ENCODE assay signal across 9 cellular contexts in the genomic region with DNA sequence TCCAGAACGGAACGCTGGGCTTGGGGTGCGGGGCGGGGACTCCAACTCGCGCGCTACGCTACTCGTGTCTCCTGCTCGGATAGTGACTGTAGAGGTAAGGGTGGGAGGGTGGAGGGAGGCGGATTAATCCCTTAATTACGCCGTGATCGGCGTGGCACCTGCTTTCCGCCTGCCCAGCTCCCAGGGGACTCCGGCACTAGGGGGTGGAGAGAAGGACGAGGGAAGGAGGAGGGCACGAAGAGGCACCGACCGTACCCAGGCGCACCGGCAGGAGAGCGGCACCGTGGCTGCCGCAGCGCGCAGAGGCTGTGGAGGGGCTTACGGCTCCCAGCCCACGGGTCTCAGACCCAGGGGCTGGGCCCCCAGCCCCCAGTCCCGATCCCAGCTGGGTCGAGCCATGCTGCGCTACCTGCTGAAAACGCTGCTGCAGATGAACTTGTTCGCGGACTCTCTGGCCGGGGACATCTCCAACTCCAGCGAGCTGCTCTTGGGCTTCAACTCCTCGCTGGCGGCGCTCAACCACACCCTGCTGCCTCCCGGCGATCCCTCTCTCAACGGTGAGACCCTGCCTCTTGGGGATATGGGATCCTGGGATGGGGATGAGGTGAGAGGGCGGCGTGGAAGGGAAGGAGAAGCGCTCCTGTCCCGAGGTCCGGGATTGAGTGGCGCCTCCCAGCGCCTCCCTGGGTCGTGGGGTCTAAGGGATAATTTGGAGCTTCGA. TPM values are rescaled to one million over a fixed set of nuclear protein-coding genes. Genes with fewer than 3 reads are reported as not detected.
DNase-seq lines count a peak whose midpoint lies in the region; ATAC-seq and TF ChIP-seq lines count a peak whose summit lies in the region.
"Had no signal": no experiment of that assay in that cellular context is flagged by ENCODE, and none has a peak within 500 bp of the region (broad histone marks: within the 10 kb centered on the region; RNA-seq: fewer than 3 reads in every experiment).

A gene with protein sequence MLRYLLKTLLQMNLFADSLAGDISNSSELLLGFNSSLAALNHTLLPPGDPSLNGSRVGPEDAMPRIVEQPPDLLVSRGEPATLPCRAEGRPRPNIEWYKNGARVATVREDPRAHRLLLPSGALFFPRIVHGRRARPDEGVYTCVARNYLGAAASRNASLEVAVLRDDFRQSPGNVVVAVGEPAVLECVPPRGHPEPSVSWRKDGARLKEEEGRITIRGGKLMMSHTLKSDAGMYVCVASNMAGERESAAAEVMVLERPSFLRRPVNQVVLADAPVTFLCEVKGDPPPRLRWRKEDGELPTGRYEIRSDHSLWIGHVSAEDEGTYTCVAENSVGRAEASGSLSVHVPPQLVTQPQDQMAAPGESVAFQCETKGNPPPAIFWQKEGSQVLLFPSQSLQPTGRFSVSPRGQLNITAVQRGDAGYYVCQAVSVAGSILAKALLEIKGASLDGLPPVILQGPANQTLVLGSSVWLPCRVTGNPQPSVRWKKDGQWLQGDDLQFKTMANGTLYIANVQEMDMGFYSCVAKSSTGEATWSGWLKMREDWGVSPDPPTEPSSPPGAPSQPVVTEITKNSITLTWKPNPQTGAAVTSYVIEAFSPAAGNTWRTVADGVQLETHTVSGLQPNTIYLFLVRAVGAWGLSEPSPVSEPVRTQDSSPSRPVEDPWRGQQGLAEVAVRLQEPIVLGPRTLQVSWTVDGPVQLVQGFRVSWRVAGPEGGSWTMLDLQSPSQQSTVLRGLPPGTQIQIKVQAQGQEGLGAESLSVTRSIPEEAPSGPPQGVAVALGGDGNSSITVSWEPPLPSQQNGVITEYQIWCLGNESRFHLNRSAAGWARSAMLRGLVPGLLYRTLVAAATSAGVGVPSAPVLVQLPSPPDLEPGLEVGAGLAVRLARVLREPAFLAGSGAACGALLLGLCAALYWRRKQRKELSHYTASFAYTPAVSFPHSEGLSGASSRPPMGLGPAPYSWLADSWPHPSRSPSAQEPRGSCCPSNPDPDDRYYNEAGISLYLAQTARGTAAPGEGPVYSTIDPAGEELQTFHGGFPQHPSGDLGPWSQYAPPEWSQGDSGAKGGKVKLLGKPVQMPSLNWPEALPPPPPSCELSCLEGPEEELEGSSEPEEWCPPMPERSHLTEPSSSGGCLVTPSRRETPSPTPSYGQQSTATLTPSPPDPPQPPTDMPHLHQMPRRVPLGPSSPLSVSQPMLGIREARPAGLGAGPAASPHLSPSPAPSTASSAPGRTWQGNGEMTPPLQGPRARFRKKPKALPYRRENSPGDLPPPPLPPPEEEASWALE (N-terminal part only) (plus strand): TSS at position 252 of the 721 bp plus-strand sequence. CDS start 146 bp downstream, at position 398.

- peak; percentile 10 for ATAC-seq in GM23338
- ATAC-seq in psoas muscle: peak in 2 of 4 donors; percentile 12 to 32

- H3K36me3 Mint-ChIP-seq in GM23338 (ENCODE audit: low read depth): no peaks in the 10 kb centered on the region; the same call in 2 of the 3 replicates

- H3K9me2 ChIP-seq in GM23338 (ENCODE audit: insufficient read depth): no peaks in the 10 kb centered on the region

- no peak for TF ChIP-seq POLR2A in uterus (IDR thresholded peaks at IDR 0.05)

- H2AFZ ChIP-seq in GM23338: peak within 1 kb of the TSS; percentile 78

- H3K4me1 Mint-ChIP-seq in GM23338: peaks cover 39% of the 10 kb centered on the region

- DNase-seq in GM23338 (ENCODE audit: low spot score) (peak; percentile 50), NT2/D1 (ENCODE audit: low read depth, low spot score) (no peak), fibroblast of mammary gland (ENCODE audit: low read depth) (no peak), psoas muscle (no peak), COLO668 (lab: John Stamatoyannopoulos, UW; ENCODE audit: unreplicated experiment) (no peak), AG08396 (ENCODE audit: low spot score) (no peak), uterus (no peak), epidermal melanocyte (ENCODE audit: insufficient read length, low spot score) (no peak)
- DNase-seq: SIG-M5 had no signal

- H3K27me3 ChIP-seq in GM23338 (ENCODE audit: insufficient read depth): peaks cover 100% of the 10 kb centered on the region
- peaks cover 92% of the 10 kb centered on the region for H3K27me3 ChIP-seq in NT2/D1 (ENCODE audit: insufficient read depth, insufficient read length)
- peaks cover 3 to 99% (median 42%) of the 10 kb centered on the region in 3 donors for H3K27me3 ChIP-seq in psoas muscle (ENCODE audit: insufficient read depth in 3 of 3, low read length in 2 of 3)
- peaks cover 40 to 70% of the 10 kb centered on the region in 2 donors for H3K27me3 ChIP-seq in uterus

- H3K27ac ChIP-seq in GM23338 (ENCODE audit: low read depth) (no peak within 1 kb of the TSS), psoas muscle (no peak within 1 kb of the TSS), uterus (no peak within 1 kb of the TSS)

- peaks cover 17% of the 10 kb centered on the region; the same call in 1 of the 2 replicates for H3K4me1 ChIP-seq in GM23338 (ENCODE audit: insufficient read depth)
- H3K4me1 ChIP-seq in NT2/D1 (ENCODE audit: insufficient read depth, insufficient read length): peaks cover 1% of the 10 kb centered on the region
- peaks cover 26% of the 10 kb centered on the region for H3K4me1 ChIP-seq in psoas muscle
- H3K4me1 ChIP-seq in uterus: peaks cover 0 to 14% of the 10 kb centered on the region in 2 donors

- H3K27ac Mint-ChIP-seq in GM23338: no peak within 1 kb of the TSS

- H3K36me3 ChIP-seq in GM23338 (ENCODE audit: insufficient read depth): no peaks in the 10 kb centered on the region
- H3K36me3 ChIP-seq in NT2/D1 (ENCODE audit: insufficient read depth, insufficient read length, low read length): no peaks in the 10 kb centered on the region
- no peaks in the 10 kb centered on the region for H3K36me3 ChIP-seq in psoas muscle (ENCODE audit: insufficient read depth in 1 of 2, low read depth in 1 of 2)
- no peaks in the 10 kb centered on the region for H3K36me3 ChIP-seq in uterus

- no peak for TF ChIP-seq CTCF in GM23338 (conservative IDR thresholded peaks at IDR 0.05; ENCODE audit: low read depth in 2 of 2)
- no peak for TF ChIP-seq CTCF in fibroblast of mammary gland (conservative IDR thresholded peaks at IDR 0.05; ENCODE audit: control insufficient read depth, insufficient read depth, low read depth, low read length)
- TF ChIP-seq CTCF in psoas muscle (IDR thresholded peaks at IDR 0.05): no peak
- no peak for TF ChIP-seq CTCF in uterus (IDR thresholded peaks at IDR 0.05)

- WGBS in psoas muscle, 3 donors: 1% methylated on average over 51 to 53 of the region's 53 CpGs

- H3K9me3 ChIP-seq in NT2/D1 (ENCODE audit: insufficient read depth, low read length) (peaks cover 3% of the 10 kb centered on the region; the same call in 1 of the 2 replicates), psoas muscle (no peaks in the 10 kb centered on the region), uterus (no peaks in the 10 kb centered on the region)

- peak within 1 kb of the TSS; percentile 80 for H3K4me2 ChIP-seq in GM23338

- no peaks in the 10 kb centered on the region; the same call in 2 of the 3 replicates for H3K9me3 Mint-ChIP-seq in GM23338

- H3F3A ChIP-seq in GM23338 (replicated peaks; ENCODE audit: low read depth): no peaks in the 10 kb centered on the region

- H4K20me1 ChIP-seq in GM23338 (replicated peaks; ENCODE audit: insufficient read depth): peaks cover 29% of the 10 kb centered on the region

- intact Hi-C loops in psoas muscle (cut with DNase I): loop anchor here in 1 of 2 donors (1.0 kb wide), 1 partner anchor 26 kb away; no protein-coding TSS in a partner anchor
- intact Hi-C loops in uterus (cut with DNase I; ENCODE audit: low total_unique reads): no loop called here

- no peaks in the 10 kb centered on the region for H3K79me2 ChIP-seq in GM23338 (replicated peaks; ENCODE audit: insufficient read depth)

- peak within 1 kb of the TSS; percentile 65 for H3K4me3 Mint-ChIP-seq in GM23338

- H3K4me3 ChIP-seq in GM23338: peak within 1 kb of the TSS; percentile 53
- peak within 1 kb of the TSS; percentile 39 for H3K4me3 ChIP-seq in NT2/D1 (ENCODE audit: insufficient read length, low read depth)
- peak within 1 kb of the TSS; percentile 23 for H3K4me3 ChIP-seq in fibroblast of mammary gland (ENCODE audit: control insufficient read depth, low read depth, low read length)
- H3K4me3 ChIP-seq in psoas muscle: peak within 1 kb of the TSS; percentile 50
- H3K4me3 ChIP-seq in uterus: peak within 1 kb of the TSS in 1 of 2 donors; percentile 15

- peaks cover 100% of the 10 kb centered on the region for H3K27me3 Mint-ChIP-seq in GM23338 (ENCODE audit: insufficient read depth, low read depth, poor library complexity)

- H3K9ac ChIP-seq in NT2/D1 (ENCODE audit: insufficient read length, low read depth): peak within 1 kb of the TSS; percentile 56

TF ChIP-seq in GM23338, 12 proteins besides CTCF, POLR2A, EP300 and RAD21:
- no peak for TF ChIP-seq NANOG (IDR thresholded peaks at IDR 0.05; ENCODE audit: borderline replicate concordance)
- TF ChIP-seq EZH2 (IDR thresholded peaks at IDR 0.05; ENCODE audit: low read depth, unreplicated experiment): peak; percentile 69
- no peak for TF ChIP-seq CREB1 (CRISPR knock-in tag; IDR thresholded peaks at IDR 0.05; ENCODE audit: low read depth)

RNA-seq across cellular contexts. Expression of the gene that starts here (rescaled TPM):
- total RNA-seq in GM23338 (2014; rRNA removed; shearing (Covaris generic)): 8.0 and 17.0 TPM in 2 replicates
- polyA plus RNA-seq in GM23338 (2016; fragmentation: Nextera tagmentation; extraction: Ambion mirVana) (21.0 and 21.4 TPM in 2 replicates), psoas muscle (1 to 10 TPM; 2.9 to 3.6 (median 3.3) TPM)
- total RNA-seq in psoas muscle (1 to 10 TPM; 1.7 to 3.2 (median 2.3) TPM), uterus (10 to 100 TPM in 2 of 4 donors, 1 to 10 TPM in 2; 7.1 to 21.8 (median 11.1) TPM)
